8 cellular contexts compared by ENCODE assay signal in the genomic region with DNA sequence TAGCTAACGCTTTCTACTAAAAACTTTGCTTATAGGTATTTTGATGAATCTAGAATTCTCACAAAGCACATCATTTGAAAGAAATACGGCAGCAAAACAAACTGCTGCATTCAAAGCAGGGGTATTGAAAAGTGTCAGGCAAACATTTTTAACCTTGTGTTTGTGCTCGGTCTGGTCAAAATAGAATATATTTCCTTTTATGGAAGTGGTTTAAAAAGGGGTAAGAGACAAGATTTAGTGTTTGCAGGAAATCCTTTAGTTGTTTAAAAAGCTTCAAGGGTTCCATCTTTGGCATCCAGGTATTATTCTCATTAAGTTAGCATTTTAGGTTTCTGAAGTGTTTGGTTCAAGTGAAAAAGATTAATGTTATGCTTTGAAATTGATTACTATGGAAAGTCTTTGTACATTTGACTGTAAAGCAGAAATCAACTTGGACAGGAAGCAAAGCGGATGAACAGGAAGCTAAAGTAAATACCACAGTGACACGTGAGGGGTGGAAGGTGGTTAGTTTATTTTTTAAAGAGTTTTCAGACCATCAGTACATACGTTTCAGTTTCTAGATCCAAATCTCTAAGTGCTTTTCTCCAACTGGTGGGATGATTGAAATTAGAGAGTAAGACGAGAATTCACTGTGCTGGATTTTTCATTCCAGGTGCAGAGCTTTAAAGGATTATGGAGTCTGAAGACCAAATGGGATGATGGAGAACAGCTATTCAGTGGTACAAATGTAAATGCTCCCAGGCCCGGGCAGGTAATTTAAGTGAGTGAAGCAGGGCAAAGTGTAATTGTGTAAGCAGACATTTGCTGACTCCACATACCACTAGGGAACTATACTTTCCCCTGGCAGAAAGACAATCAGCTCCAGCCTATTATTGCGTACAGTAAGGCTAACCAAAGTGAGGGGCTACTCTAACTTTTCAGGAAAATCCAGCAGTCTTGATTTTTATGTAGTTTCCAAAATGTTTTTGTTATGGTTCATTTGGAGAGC.
DNase-seq lines count a peak whose midpoint lies in the region; ATAC-seq and TF ChIP-seq lines count a peak whose summit lies in the region.

No MANE protein-coding gene starts in this region.

- H3K36me3 ChIP-seq in IMR-90 (ENCODE audit: control insufficient read depth, insufficient read depth, low read length) (no peaks in the 10 kb centered on the region), mesendoderm (ENCODE audit: control insufficient read depth, insufficient read depth, low read length) (no peaks in the 10 kb centered on the region), body of pancreas (replicated peaks in 1 of 2; ENCODE audit: insufficient read depth in 1 of 2, low read depth in 2 of 2) (no peaks in the 10 kb centered on the region)

- no peak overlapping the region for H4K91ac ChIP-seq in IMR-90 (ENCODE audit: insufficient read depth, low read depth, low read length)

- peaks cover 7% of the 10 kb centered on the region for H3K4me1 ChIP-seq in IMR-90 (ENCODE audit: control insufficient read depth, insufficient read depth, low read length)
- H3K4me1 ChIP-seq in mesendoderm (ENCODE audit: control insufficient read depth, low read depth, low read length): peaks cover 3% of the 10 kb centered on the region
- peaks cover 4% of the 10 kb centered on the region for H3K4me1 ChIP-seq in body of pancreas

- 0 out of 2 replicates have a peak overlapping the region, but pooled peaks have one; percentile 2 for H2BK20ac ChIP-seq in IMR-90 (ENCODE audit: low read depth, low read length)

- H4K8ac ChIP-seq in IMR-90 (ENCODE audit: low read depth in 2 of 2, low read length in 2 of 2) (0 out of 4 replicates have a peak overlapping the region, but pooled peaks of 1 of the 2 experiments have one; percentile 15), mesendoderm (ENCODE audit: low read depth, low read length) (no peak overlapping the region)

- in situ Hi-C loops in IMR-90 (cut with MboI; ENCODE audit: low sequenced_read_pairs): no loop called here

- H3K27ac ChIP-seq in IMR-90 (ENCODE audit: insufficient read depth, low read length) (no peak overlapping the region), mesendoderm (ENCODE audit: low read depth, low read length) (no peak overlapping the region), body of pancreas (no peak overlapping the region)

- peak; percentile 8 for DNase-seq in IMR-90
- no peak for DNase-seq in mesendoderm
- no peak for DNase-seq in midbrain (lab: John Stamatoyannopoulos, UW)
- DNase-seq in NCI-H524 (lab: John Stamatoyannopoulos, UW): no peak
- no peak for DNase-seq in body of pancreas

- H2AK5ac ChIP-seq in IMR-90 (ENCODE audit: low read depth, low read length): no peak overlapping the region
- no peak overlapping the region for H2AK5ac ChIP-seq in mesendoderm (ENCODE audit: low read length)

- H3K56ac ChIP-seq in IMR-90 (ENCODE audit: extremely low read depth, insufficient read depth, low read length) (no peak overlapping the region), mesendoderm (ENCODE audit: low read length) (no peak overlapping the region)

- no peak overlapping the region for H2AFZ ChIP-seq in IMR-90 (replicated peaks; ENCODE audit: low read length, poor library complexity)

- H3K9ac ChIP-seq in IMR-90 (ENCODE audit: low read depth, low read length): no peak overlapping the region
- H3K9ac ChIP-seq in mesendoderm (ENCODE audit: low read length): no peak overlapping the region

- TF ChIP-seq CTCF in IMR-90 (conservative IDR thresholded peaks at IDR 0.05; ENCODE audit: low read depth, low read length): no peak
- TF ChIP-seq CTCF in body of pancreas (IDR thresholded peaks at IDR 0.05): no peak

- CTCF ChIA-PET in IMR-90 (lab: Yijun Ruan, JAX): no interaction called here

- dilution Hi-C loops in IMR-90 (cut with HindIII; ENCODE audit: low sequenced_read_pairs, unreplicated experiment): no loop called here

- peak; percentile 97 for ATAC-seq in GM18498 (IDR thresholded peaks at IDR 0.05; ENCODE audit: unreplicated experiment)
- ATAC-seq in GM21515 (IDR thresholded peaks at IDR 0.05; ENCODE audit: unreplicated experiment): peak; percentile 93
- no peak for ATAC-seq in IMR-90 (ENCODE audit: low read depth)
- ATAC-seq in esophagus mucosa: peak; percentile 46
- ATAC-seq in body of pancreas: no peak

- no peak for TF ChIP-seq RAD21 in IMR-90 (IDR thresholded peaks at IDR 0.05; ENCODE audit: low read length)

- H3K9me3 ChIP-seq in IMR-90 (ENCODE audit: control insufficient read depth, insufficient read depth, low read length): no peaks in the 10 kb centered on the region
- no peaks in the 10 kb centered on the region for H3K9me3 ChIP-seq in body of pancreas

- H3K27me3 ChIP-seq in IMR-90 (ENCODE audit: control insufficient read depth, insufficient read depth, low read length) (no peaks in the 10 kb centered on the region), mesendoderm (ENCODE audit: insufficient read depth, low read length, poor library complexity) (no peaks in the 10 kb centered on the region), body of pancreas (no peaks in the 10 kb centered on the region)

- H2BK120ac ChIP-seq in IMR-90 (ENCODE audit: low read depth, low read length): peak overlapping the region; percentile 35; the same call in 1 of the 2 replicates
- H2BK120ac ChIP-seq in mesendoderm (ENCODE audit: low read depth, low read length): no peak overlapping the region

- H4K20me1 ChIP-seq in IMR-90 (ENCODE audit: insufficient read depth, low read length): no peaks in the 10 kb centered on the region

- H4K5ac ChIP-seq in IMR-90 (ENCODE audit: low read depth, low read length): no peak overlapping the region
- no peak overlapping the region for H4K5ac ChIP-seq in mesendoderm (ENCODE audit: low read length)

- H3K4ac ChIP-seq in IMR-90 (ENCODE audit: low read depth, low read length) (no peak overlapping the region), mesendoderm (ENCODE audit: low read depth, low read length) (no peak overlapping the region)

- H2BK5ac ChIP-seq in IMR-90 (ENCODE audit: low read depth, low read length, poor library complexity, severe bottlenecking): no peak overlapping the region
- no peak overlapping the region for H2BK5ac ChIP-seq in mesendoderm (ENCODE audit: low read length)

- no TSS peak for BruUV-seq in IMR-90 (replicated peaks; lab: Mats Ljungman, UMichigan)

- H3K4me3 ChIP-seq in IMR-90 (ENCODE audit: insufficient read depth, low read depth, low read length): no peak overlapping the region
- H3K4me3 ChIP-seq in mesendoderm (ENCODE audit: low read length): no peak overlapping the region
- H3K4me3 ChIP-seq in body of pancreas: no peak overlapping the region

- TF ChIP-seq POLR2A in IMR-90 (IDR thresholded peaks at IDR 0.05; ENCODE audit: low read depth, low read length) (no peak), body of pancreas (IDR thresholded peaks at IDR 0.05) (no peak)

- H3K79me2 ChIP-seq in mesendoderm (ENCODE audit: control insufficient read depth, insufficient read depth, low read length): no peaks in the 10 kb centered on the region

- peaks cover 4% of the 10 kb centered on the region; the same call in 1 of the 2 replicates for H3K9me1 ChIP-seq in IMR-90 (ENCODE audit: insufficient read depth, low read length)

- H2AK9ac ChIP-seq in IMR-90 (replicated peaks; ENCODE audit: low read depth, low read length, poor library complexity): no peak overlapping the region

- POLR2A ChIA-PET in IMR-90 (lab: Charles Lee; ENCODE audit: unreplicated experiment): no interaction called here

- H3K79me1 ChIP-seq in IMR-90 (ENCODE audit: low read depth in 1 of 2, low read length in 2 of 2): no peaks in the 10 kb centered on the region
- no peaks in the 10 kb centered on the region for H3K79me1 ChIP-seq in mesendoderm (ENCODE audit: low read length)

- H3K4me2 ChIP-seq in IMR-90 (ENCODE audit: low read depth, low read length) (no peak overlapping the region), mesendoderm (ENCODE audit: low read length) (no peak overlapping the region)

- H2BK15ac ChIP-seq in IMR-90 (ENCODE audit: low read depth, low read length): no peak overlapping the region
- H2BK15ac ChIP-seq in mesendoderm (replicated peaks; ENCODE audit: low read depth): no peak overlapping the region

- no peak overlapping the region for H3K23ac ChIP-seq in IMR-90 (ENCODE audit: low read depth, low read length)
- no peak overlapping the region for H3K23ac ChIP-seq in mesendoderm (ENCODE audit: low read length)

- 20% methylated on average over 1 of the region's 9 CpGs; no CpG with 5 or more reads in 1 of the 2 experiments for WGBS in IMR-90 (ENCODE audit: extremely low coverage in 2 of 2, insufficient read length in 1 of 2), 2 experiments
- WGBS in mesendoderm (ENCODE audit: extremely low coverage, insufficient coverage, low lambda C conversion rate): no CpG with 5 or more reads among the region's 9 CpGs
- WGBS in body of pancreas, 2 donors: 58 to 59% methylated on average over 9 of the region's 9 CpGs

- intact Hi-C loops in IMR-90 (cut with micrococcal nuclease): no loop called here
- intact Hi-C loops in body of pancreas (cut with DNase I): no loop called here

- H3K14ac ChIP-seq in IMR-90 (replicated peaks; ENCODE audit: low read depth, low read length): no peak overlapping the region

- H3K18ac ChIP-seq in IMR-90 (ENCODE audit: low read depth, low read length) (no peak overlapping the region), mesendoderm (ENCODE audit: low read length) (no peak overlapping the region)

TF ChIP-seq in IMR-90, 13 proteins besides CTCF, POLR2A, EP300 and RAD21 (continues in another document):
- no peak for TF ChIP-seq MAFK (IDR thresholded peaks at IDR 0.05; ENCODE audit: low read depth, low read length)
- TF ChIP-seq, protein P1, sequence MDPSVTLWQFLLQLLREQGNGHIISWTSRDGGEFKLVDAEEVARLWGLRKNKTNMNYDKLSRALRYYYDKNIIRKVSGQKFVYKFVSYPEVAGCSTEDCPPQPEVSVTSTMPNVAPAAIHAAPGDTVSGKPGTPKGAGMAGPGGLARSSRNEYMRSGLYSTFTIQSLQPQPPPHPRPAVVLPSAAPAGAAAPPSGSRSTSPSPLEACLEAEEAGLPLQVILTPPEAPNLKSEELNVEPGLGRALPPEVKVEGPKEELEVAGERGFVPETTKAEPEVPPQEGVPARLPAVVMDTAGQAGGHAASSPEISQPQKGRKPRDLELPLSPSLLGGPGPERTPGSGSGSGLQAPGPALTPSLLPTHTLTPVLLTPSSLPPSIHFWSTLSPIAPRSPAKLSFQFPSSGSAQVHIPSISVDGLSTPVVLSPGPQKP (IDR thresholded peaks at IDR 0.05; ENCODE audit: borderline replicate concordance, low read depth, low read length): no peak
- TF ChIP-seq MXI1 (IDR thresholded peaks at IDR 0.05; ENCODE audit: borderline replicate concordance, low read depth, low read length): no peak
- TF ChIP-seq CHD1 (IDR thresholded peaks at IDR 0.05; ENCODE audit: low read depth, low read length): no peak
- TF ChIP-seq RFX5 (IDR thresholded peaks at IDR 0.05; ENCODE audit: low read depth, low read length): no peak
- TF ChIP-seq BHLHE40 (IDR thresholded peaks at IDR 0.05; ENCODE audit: low read depth, low read length): no peak
- no peak for TF ChIP-seq NFE2L2 (IDR thresholded peaks at IDR 0.05; ENCODE audit: low read depth, low read length)
- no peak for TF ChIP-seq MAZ (IDR thresholded peaks at IDR 0.05; ENCODE audit: borderline replicate concordance, low read depth, low read length)
- TF ChIP-seq RCOR1 (IDR thresholded peaks at IDR 0.05; ENCODE audit: insufficient replicate concordance, low read length): no peak

Comparison
In these comparisons a context has a peak if more than half of its experiments do, and no peak if none do; other contexts are left out.
1. ATAC-seq: peak in GM18498 (single experiment), GM21515 (single experiment) and esophagus mucosa (single experiment); none in IMR-90 (single experiment) and body of pancreas (single experiment).